9 cellular contexts compared by ENCODE assay signal in the genomic region with DNA sequence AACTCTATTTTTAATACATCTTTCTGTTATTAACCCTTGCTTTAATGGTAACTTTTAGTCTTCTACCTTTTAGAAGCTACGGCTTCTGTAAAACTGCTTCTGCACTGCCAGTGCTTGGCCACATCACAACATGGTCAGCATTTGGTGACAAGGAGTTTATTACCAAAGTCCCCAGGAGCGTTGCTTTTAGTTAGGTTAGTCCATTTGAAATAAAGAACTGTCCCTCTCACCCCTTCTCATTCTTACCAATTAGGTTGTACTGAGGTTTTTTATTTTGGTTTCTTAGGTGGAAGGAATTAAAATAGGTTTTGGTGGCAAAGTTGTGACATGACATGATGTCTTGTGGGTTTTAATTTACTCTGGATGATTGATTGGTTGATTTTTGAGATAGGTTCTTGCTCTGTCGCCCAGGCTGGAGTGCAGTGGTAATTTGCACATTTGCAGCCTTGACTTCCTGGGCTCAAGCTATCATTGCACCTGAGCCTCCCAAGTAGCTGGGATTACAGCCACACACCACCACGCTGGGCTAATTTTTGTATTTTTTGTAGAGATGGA. TPM values are rescaled to one million over a fixed set of nuclear protein-coding genes. Genes with fewer than 3 reads are reported as not detected.
DNase-seq lines count a peak whose midpoint lies in the region; ATAC-seq and TF ChIP-seq lines count a peak whose summit lies in the region.
"Had no signal": no experiment of that assay in that cellular context is flagged by ENCODE, and none has a peak within 500 bp of the region (broad histone marks: within the 10 kb centered on the region; RNA-seq: fewer than 3 reads in every experiment).

No MANE protein-coding gene starts in this region.

- H3K4me3 ChIP-seq in hepatocyte (peak overlapping the region; percentile 1), skin epidermis (peak overlapping the region in 6 of 7 experiments; percentile 7 to 30 (median 20))

- H3K36me3 Mint-ChIP-seq in WTC11, result peaks cover 6% of the 10 kb centered on the region
- peaks cover 35% of the 10 kb centered on the region for H3K36me3 Mint-ChIP-seq in activated CD4-positive, alpha-beta T cell treated with anti-CD3 and anti-CD28 coated beads for 36 hours (ENCODE audit: low read depth)

- no peaks in the 10 kb centered on the region for H4K20me1 ChIP-seq in hepatocyte (ENCODE audit: insufficient read depth, poor library complexity, severe bottlenecking)

- intact Hi-C loops in activated CD4-positive, alpha-beta T cell treated with anti-CD3 and anti-CD28 coated beads for 36 hours (cut with DNase I, micrococcal nuclease), result no loop called here

- TF ChIP-seq CTCF in WTC11 (IDR thresholded peaks at IDR 0.05) (no peak), hepatocyte (IDR thresholded peaks at IDR 0.05; ENCODE audit: poor library complexity) (no peak)

- H3K4me1 ChIP-seq in hepatocyte (ENCODE audit: insufficient read depth), result peaks cover 15% of the 10 kb centered on the region

- H3K27me3 Mint-ChIP-seq in WTC11 (ENCODE audit: low read depth), result no peaks in the 10 kb centered on the region
- no peaks in the 10 kb centered on the region for H3K27me3 Mint-ChIP-seq in activated CD4-positive, alpha-beta T cell treated with anti-CD3 and anti-CD28 coated beads for 36 hours

- H3K4me1 Mint-ChIP-seq in WTC11, result peaks cover 29% of the 10 kb centered on the region
- H3K4me1 Mint-ChIP-seq in activated CD4-positive, alpha-beta T cell treated with anti-CD3 and anti-CD28 coated beads for 36 hours, result peaks cover 53% of the 10 kb centered on the region

- no peaks in the 10 kb centered on the region for H3K27me3 ChIP-seq in hepatocyte
- H3K27me3 ChIP-seq: foreskin keratinocyte had no signal

- H3K9me3 ChIP-seq in hepatocyte (ENCODE audit: low read depth), result no peaks in the 10 kb centered on the region

- H3K9me2 ChIP-seq in hepatocyte (replicated peaks; ENCODE audit: insufficient read depth), result no peaks in the 10 kb centered on the region

- H3K79me2 ChIP-seq in hepatocyte, result peaks cover 95% of the 10 kb centered on the region

- peak overlapping the region; percentile 73 for H3K4me2 ChIP-seq in hepatocyte

- DNase-seq in WTC11 (ENCODE audit: low spot score) (no peak), hepatocyte (ENCODE audit: low spot score) (no peak), NCI-H146 treated with DMSO at 0.1 percent for 48 hours (lab: John Stamatoyannopoulos, UW; ENCODE audit: unreplicated experiment) (no peak)
- DNase-seq in activated CD4-positive, alpha-beta T cell treated with anti-CD3 and anti-CD28 coated beads for 36 hours, result no peak

- H3K36me3 ChIP-seq in hepatocyte (replicated peaks; ENCODE audit: insufficient read depth, low read depth), result no peaks in the 10 kb centered on the region

- POLR2A ChIA-PET in WTC11 (lab: Charles Lee), result interaction anchor here (0.5 to 1.4 kb wide), 4 partner anchors 22 to 41 kb away, joined by 4 to 5 read pairs (median 4); a partner anchor contains a TSS
- POLR2A ChIA-PET in activated CD4-positive, alpha-beta T cell treated with anti-CD3 and anti-CD28 coated beads for 36 hours (lab: Charles Lee), result no interaction called here

- peak overlapping the region; percentile 97 for H3K27ac Mint-ChIP-seq in WTC11
- H3K27ac Mint-ChIP-seq in activated CD4-positive, alpha-beta T cell treated with anti-CD3 and anti-CD28 coated beads for 36 hours, result no peak overlapping the region

- CTCF ChIA-PET in WTC11 (lab: Charles Lee), result interaction anchor here (0.6 to 3.1 kb wide), 8 partner anchors 10 to 323 kb away, joined by 3 to 11 read pairs (median 4); a partner anchor contains a TSS
- CTCF ChIA-PET in activated CD4-positive, alpha-beta T cell treated with anti-CD3 and anti-CD28 coated beads for 36 hours (lab: Charles Lee), result interaction anchor here (0.5 to 1.6 kb wide), 6 partner anchors 10 to 218 kb away, joined by 3 to 7 read pairs (median 4); no protein-coding TSS in a partner anchor

- H2AFZ ChIP-seq in hepatocyte, result no peak overlapping the region

- H3K9me3 Mint-ChIP-seq in WTC11, result no peaks in the 10 kb centered on the region
- no peaks in the 10 kb centered on the region for H3K9me3 Mint-ChIP-seq in activated CD4-positive, alpha-beta T cell treated with anti-CD3 and anti-CD28 coated beads for 36 hours (ENCODE audit: low read depth)

- peak overlapping the region; percentile 22; the same call in 1 of the 2 replicates for H3K4me3 Mint-ChIP-seq in WTC11
- H3K4me3 Mint-ChIP-seq in activated CD4-positive, alpha-beta T cell treated with anti-CD3 and anti-CD28 coated beads for 36 hours, result no peak overlapping the region

- WGBS in hepatocyte (ENCODE audit: low lambda C conversion rate, missing lambda C conversion rate), result 47% methylated on average over 4 of the region's 4 CpGs

- ATAC-seq in GM21529 (IDR thresholded peaks at IDR 0.05; ENCODE audit: unreplicated experiment) (peak; percentile 21), WTC11 (no peak; the same call in 1 of the 2 replicates), GM19395 (IDR thresholded peaks at IDR 0.05; ENCODE audit: unreplicated experiment) (no peak), HG03095 (IDR thresholded peaks at IDR 0.05; ENCODE audit: unreplicated experiment) (no peak)
- no peak for ATAC-seq in activated CD4-positive, alpha-beta T cell treated with anti-CD3 and anti-CD28 coated beads for 36 hours

- H3K27ac ChIP-seq in hepatocyte (peak overlapping the region; percentile 87), skin epidermis (peak overlapping the region in 18 of 21 experiments; percentile 14 to 87 (median 75))

TF ChIP-seq in WTC11, 78 proteins besides CTCF, POLR2A, EP300 and RAD21:
- TF ChIP-seq NR1H2 (CRISPR knock-in tag; IDR thresholded peaks at IDR 0.05), result no peak
- TF ChIP-seq ELF4 (CRISPR knock-in tag; IDR thresholded peaks at IDR 0.05; ENCODE audit: low read depth), result no peak
- TF ChIP-seq, protein P1, sequence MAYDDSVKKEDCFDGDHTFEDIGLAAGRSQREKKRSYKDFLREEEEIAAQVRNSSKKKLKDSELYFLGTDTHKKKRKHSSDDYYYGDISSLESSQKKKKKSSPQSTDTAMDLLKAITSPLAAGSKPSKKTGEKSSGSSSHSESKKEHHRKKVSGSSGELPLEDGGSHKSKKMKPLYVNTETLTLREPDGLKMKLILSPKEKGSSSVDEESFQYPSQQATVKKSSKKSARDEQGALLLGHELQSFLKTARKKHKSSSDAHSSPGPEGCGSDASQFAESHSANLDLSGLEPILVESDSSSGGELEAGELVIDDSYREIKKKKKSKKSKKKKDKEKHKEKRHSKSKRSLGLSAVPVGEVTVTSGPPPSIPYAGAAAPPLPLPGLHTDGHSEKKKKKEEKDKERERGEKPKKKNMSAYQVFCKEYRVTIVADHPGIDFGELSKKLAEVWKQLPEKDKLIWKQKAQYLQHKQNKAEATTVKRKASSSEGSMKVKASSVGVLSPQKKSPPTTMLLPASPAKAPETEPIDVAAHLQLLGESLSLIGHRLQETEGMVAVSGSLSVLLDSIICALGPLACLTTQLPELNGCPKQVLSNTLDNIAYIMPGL (CRISPR knock-in tag; IDR thresholded peaks at IDR 0.05), result no peak
- no peak for TF ChIP-seq SMAD4 (CRISPR knock-in tag; IDR thresholded peaks at IDR 0.05)
- TF ChIP-seq, protein P2, sequence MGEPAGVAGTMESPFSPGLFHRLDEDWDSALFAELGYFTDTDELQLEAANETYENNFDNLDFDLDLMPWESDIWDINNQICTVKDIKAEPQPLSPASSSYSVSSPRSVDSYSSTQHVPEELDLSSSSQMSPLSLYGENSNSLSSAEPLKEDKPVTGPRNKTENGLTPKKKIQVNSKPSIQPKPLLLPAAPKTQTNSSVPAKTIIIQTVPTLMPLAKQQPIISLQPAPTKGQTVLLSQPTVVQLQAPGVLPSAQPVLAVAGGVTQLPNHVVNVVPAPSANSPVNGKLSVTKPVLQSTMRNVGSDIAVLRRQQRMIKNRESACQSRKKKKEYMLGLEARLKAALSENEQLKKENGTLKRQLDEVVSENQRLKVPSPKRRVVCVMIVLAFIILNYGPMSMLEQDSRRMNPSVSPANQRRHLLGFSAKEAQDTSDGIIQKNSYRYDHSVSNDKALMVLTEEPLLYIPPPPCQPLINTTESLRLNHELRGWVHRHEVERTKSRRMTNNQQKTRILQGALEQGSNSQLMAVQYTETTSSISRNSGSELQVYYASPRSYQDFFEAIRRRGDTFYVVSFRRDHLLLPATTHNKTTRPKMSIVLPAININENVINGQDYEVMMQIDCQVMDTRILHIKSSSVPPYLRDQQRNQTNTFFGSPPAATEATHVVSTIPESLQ (CRISPR knock-in tag; IDR thresholded peaks at IDR 0.05), result no peak
- TF ChIP-seq, protein P3, sequence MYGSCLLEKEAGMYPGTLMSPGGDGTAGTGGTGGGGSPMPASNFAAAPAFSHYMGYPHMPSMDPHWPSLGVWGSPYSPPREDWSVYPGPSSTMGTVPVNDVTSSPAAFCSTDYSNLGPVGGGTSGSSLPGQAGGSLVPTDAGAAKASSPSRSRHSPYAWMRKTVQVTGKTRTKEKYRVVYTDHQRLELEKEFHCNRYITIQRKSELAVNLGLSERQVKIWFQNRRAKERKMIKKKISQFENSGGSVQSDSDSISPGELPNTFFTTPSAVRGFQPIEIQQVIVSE (CRISPR knock-in tag; IDR thresholded peaks at IDR 0.05; ENCODE audit: borderline replicate concordance), result no peak
- no peak for TF ChIP-seq CREB1 (CRISPR knock-in tag; IDR thresholded peaks at IDR 0.05)

RNA-seq across cellular contexts. Expression of a gene that starts 39.2 kb away (rescaled TPM):
- total RNA-seq in WTC11 (2021), result 48.5 to 50.2 TPM (median 48.8 TPM) in 3 replicates
- total RNA-seq in hepatocyte, result 23.7 and 25.9 TPM in 2 replicates
- polyA plus RNA-seq in hepatocyte, result 22.7 and 24.3 TPM in 2 replicates
- 10 to 100 TPM; 43.2 to 52.7 TPM for total RNA-seq in activated CD4-positive, alpha-beta T cell treated with anti-CD3 and anti-CD28 coated beads for 36 hours
